ENCODE assay signal across 20 cellular contexts in genomic region chr2:212197776-212198175, GRCh38.
"Had no signal": no experiment of that assay in that cellular context is flagged by ENCODE, and none has a peak within 500 bp of the region (broad histone marks: within the 10 kb centered on the region; RNA-seq: fewer than 3 reads in every experiment).

No MANE protein-coding gene starts in this region.

- ATAC-seq: left colon; left lung; natural killer cell; psoas muscle; right lobe of liver; stimulated activated memory B cell treated with anti-CD40 and anti-IgM and Interleukin-4, amounts not matched to agents 10 μg/mL and 1 μg/mL and 100 μg/mL, for 72 hours; stimulated activated naive CD8-positive, alpha-beta T cell treated with anti-CD3 and anti-CD28 coated beads, Interleukin-15, amount 100 ng/mL, for 72 hours had no signal

- DNase-seq: immature natural killer cell; kidney; left colon; left lung; mesendoderm; naive B cell; natural killer cell; nephron progenitor cell; occipital lobe; psoas muscle; right lobe of liver; stimulated activated CD4-positive, alpha-beta T cell treated with anti-CD3 and anti-CD28 coated beads, Interleukin-1b, Interleukin-23, amount 100 ng/mL, for 48 hours; stimulated activated CD4-positive, alpha-beta T cell treated with anti-CD3 and anti-CD28 coated beads, Interleukin-2, amount 100 ng/mL, for 48 hours; stimulated activated CD4-positive, alpha-beta T cell treated with anti-CD3 and anti-CD28 coated beads, Interleukin-4, amount 100 ng/mL, for 4 hours; stimulated activated CD8-positive, alpha-beta memory T cell treated with anti-CD3 and anti-CD28 coated beads, Interleukin-4, amount 100 ng/mL, for 48 hours; stimulated activated naive CD4-positive, alpha-beta T cell treated with Interleukin-2 at 50 U/mL for 16 hours; stimulated activated naive CD8-positive, alpha-beta T cell treated with anti-CD3 and anti-CD28 coated beads, Interleukin-15, amount 100 ng/mL, for 72 hours; substantia nigra; uterus had no signal
